In the genomic region with DNA sequence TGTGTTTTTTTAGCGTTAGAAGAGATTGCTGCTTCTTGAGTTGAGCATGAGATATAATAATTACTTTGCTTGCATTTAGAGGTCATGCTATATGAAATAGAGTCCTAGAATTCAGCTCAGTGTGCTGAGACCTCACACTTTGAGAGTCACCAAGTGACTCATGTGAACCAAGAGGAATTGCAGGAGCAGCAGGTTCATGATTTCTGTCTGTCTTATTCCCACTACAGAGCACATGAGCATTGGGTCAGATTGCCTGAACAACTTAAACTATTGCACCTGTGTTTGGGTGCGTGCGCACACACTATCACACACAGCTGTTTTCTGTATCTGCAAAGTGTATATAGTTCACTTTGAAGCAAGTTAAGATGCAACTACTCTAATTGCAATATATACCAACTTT, we compare ENCODE assay signal across 15 cellular contexts.
A peak's percentile ranks its signal among the peaks of the same experiment; 100 is the strongest.
DNase-seq lines count a peak whose midpoint lies in the region; ATAC-seq, FAIRE-seq and TF ChIP-seq lines count a peak whose summit lies in the region.
"Had no signal": no experiment of that assay in that cellular context is flagged by ENCODE, and none has a peak within 500 bp of the region (broad histone marks: within the 10 kb centered on the region; RNA-seq: fewer than 3 reads in every experiment).

No MANE protein-coding gene starts in this region.

- H3K4me3 Mint-ChIP-seq in activated T-helper 1 cell treated with anti-CD3 and anti-CD28 coated beads, Interleukin-12 subunit alpha, Interleukin-12 subunit beta, Interleukin-2, Interleukin-4 antibody, amounts not matched to agents 30 ng/mL and 10 ng/mL and 1 ng/mL, durations not matched to agents 14 hours and 24 hours and 36 hours = no peak overlapping the region
- H3K4me3 Mint-ChIP-seq: CD4-positive, CD25-positive, alpha-beta regulatory T cell; GM23338 had no signal

- intact Hi-C loops in left ventricle myocardium inferior (cut with micrococcal nuclease) = no loop called here
- intact Hi-C loops in Right ventricle myocardium inferior (cut with DNase I) = no loop called here
- intact Hi-C loops in upper lobe of right lung (cut with DNase I) = no loop called here
- intact Hi-C loops in activated T-helper 1 cell treated with anti-CD3 and anti-CD28 coated beads, Interleukin-12 subunit alpha, Interleukin-12 subunit beta, Interleukin-2, Interleukin-4 antibody, amounts not matched to agents 30 ng/mL and 10 ng/mL and 1 ng/mL, durations not matched to agents 14 hours and 24 hours and 36 hours (cut with micrococcal nuclease) = no loop called here

- H3K27me3 Mint-ChIP-seq in activated T-helper 1 cell treated with anti-CD3 and anti-CD28 coated beads, Interleukin-12 subunit alpha, Interleukin-12 subunit beta, Interleukin-2, Interleukin-4 antibody, amounts not matched to agents 30 ng/mL and 10 ng/mL and 1 ng/mL, durations not matched to agents 14 hours and 24 hours and 36 hours (ENCODE audit: insufficient read depth) = peaks cover 6% of the 10 kb centered on the region

- H3K9me3 ChIP-seq in left ventricle myocardium inferior (replicated peaks) = no peaks in the 10 kb centered on the region
- no peaks in the 10 kb centered on the region for H3K9me3 ChIP-seq in neutrophil
- H3K9me3 ChIP-seq in upper lobe of right lung = no peaks in the 10 kb centered on the region
- H3K9me3 ChIP-seq: BLaER1 treated with 17β-estradiol and CSF1 and Interleukin-3, amounts not matched to agents 10 nM and 100 nM had no signal

- TF ChIP-seq CTCF in left ventricle myocardium inferior (IDR thresholded peaks at IDR 0.05; ENCODE audit: borderline replicate concordance) = no peak
- no peak for TF ChIP-seq CTCF in neutrophil (IDR thresholded peaks at IDR 0.05)
- no peak for TF ChIP-seq CTCF in upper lobe of right lung (IDR thresholded peaks at IDR 0.05)

- H3K27me3 ChIP-seq in left ventricle myocardium inferior (ENCODE audit: low read depth) (no peaks in the 10 kb centered on the region), neutrophil (no peaks in the 10 kb centered on the region), upper lobe of right lung (no peaks in the 10 kb centered on the region)
- H3K27me3 ChIP-seq: BLaER1 treated with 17β-estradiol and CSF1 and Interleukin-3, amounts not matched to agents 10 nM and 100 nM had no signal

- FAIRE-seq in RCC 7860 (lab: Jason Lieb, UNC) = no peak

- no peak overlapping the region for H3K4me3 ChIP-seq in left ventricle myocardium inferior
- no peak overlapping the region for H3K4me3 ChIP-seq in neutrophil (ENCODE audit: low read depth in 1 of 2, low read length in 1 of 2)
- no peak overlapping the region for H3K4me3 ChIP-seq in upper lobe of right lung
- H3K4me3 ChIP-seq: BLaER1 treated with 17β-estradiol and CSF1 and Interleukin-3, amounts not matched to agents 10 nM and 100 nM; GM23338 had no signal

- H3K9me3 Mint-ChIP-seq in activated T-helper 1 cell treated with anti-CD3 and anti-CD28 coated beads, Interleukin-12 subunit alpha, Interleukin-12 subunit beta, Interleukin-2, Interleukin-4 antibody, amounts not matched to agents 30 ng/mL and 10 ng/mL and 1 ng/mL, durations not matched to agents 14 hours and 24 hours and 36 hours = no peaks in the 10 kb centered on the region
- H3K9me3 Mint-ChIP-seq: CD4-positive, CD25-positive, alpha-beta regulatory T cell; GM23338 had no signal

- DNase-seq in left ventricle myocardium inferior = no peak
- DNase-seq in Right ventricle myocardium inferior (ENCODE audit: missing footprints) = no peak
- DNase-seq in kidney tubule cell (ENCODE audit: low spot score) = peak; percentile 42
- DNase-seq in upper lobe of right lung = no peak
- DNase-seq in activated T-helper 1 cell treated with anti-CD3 and anti-CD28 coated beads, Interleukin-12 subunit alpha, Interleukin-12 subunit beta, Interleukin-2, Interleukin-4 antibody, amounts not matched to agents 30 ng/mL and 10 ng/mL and 1 ng/mL, durations not matched to agents 14 hours and 24 hours and 36 hours (ENCODE audit: low spot score) = no peak
- DNase-seq in RCC 7860 (ENCODE audit: low spot score) = no peak
- no peak for DNase-seq in NCI-H526 treated with DMSO at 0.1 percent for 48 hours (lab: John Stamatoyannopoulos, UW)
- DNase-seq: ACHN; CD4-positive, CD25-positive, alpha-beta regulatory T cell; DMS53; GF-D8; H7 had no signal

- H3K4me1 ChIP-seq in left ventricle myocardium inferior = peaks cover 78% of the 10 kb centered on the region
- peaks cover 68 to 84% of the 10 kb centered on the region in 2 experiments for H3K4me1 ChIP-seq in neutrophil (ENCODE audit: control insufficient read depth in 1 of 2, insufficient read depth in 1 of 2, low read depth in 1 of 2, low read length in 1 of 2)
- peaks cover 19% of the 10 kb centered on the region for H3K4me1 ChIP-seq in upper lobe of right lung

- ATAC-seq in Right ventricle myocardium inferior = no peak
- ATAC-seq in upper lobe of right lung = peak; percentile 20

- H3K36me3 ChIP-seq in left ventricle myocardium inferior (no peaks in the 10 kb centered on the region), neutrophil (no peaks in the 10 kb centered on the region), upper lobe of right lung (no peaks in the 10 kb centered on the region)

- no peak overlapping the region for H3K27ac Mint-ChIP-seq in activated T-helper 1 cell treated with anti-CD3 and anti-CD28 coated beads, Interleukin-12 subunit alpha, Interleukin-12 subunit beta, Interleukin-2, Interleukin-4 antibody, amounts not matched to agents 30 ng/mL and 10 ng/mL and 1 ng/mL, durations not matched to agents 14 hours and 24 hours and 36 hours
- H3K27ac Mint-ChIP-seq: CD4-positive, CD25-positive, alpha-beta regulatory T cell had no signal

- no peaks in the 10 kb centered on the region for H3K36me3 Mint-ChIP-seq in activated T-helper 1 cell treated with anti-CD3 and anti-CD28 coated beads, Interleukin-12 subunit alpha, Interleukin-12 subunit beta, Interleukin-2, Interleukin-4 antibody, amounts not matched to agents 30 ng/mL and 10 ng/mL and 1 ng/mL, durations not matched to agents 14 hours and 24 hours and 36 hours (ENCODE audit: low read depth)
- H3K36me3 Mint-ChIP-seq: CD4-positive, CD25-positive, alpha-beta regulatory T cell had no signal

- H3K4me1 Mint-ChIP-seq in activated T-helper 1 cell treated with anti-CD3 and anti-CD28 coated beads, Interleukin-12 subunit alpha, Interleukin-12 subunit beta, Interleukin-2, Interleukin-4 antibody, amounts not matched to agents 30 ng/mL and 10 ng/mL and 1 ng/mL, durations not matched to agents 14 hours and 24 hours and 36 hours (ENCODE audit: low read depth) = no peaks in the 10 kb centered on the region
- H3K4me1 Mint-ChIP-seq: CD4-positive, CD25-positive, alpha-beta regulatory T cell had no signal

- H3K27ac ChIP-seq in left ventricle myocardium inferior (replicated peaks) (peak overlapping the region; percentile 2), neutrophil (peak overlapping the region; percentile 83), upper lobe of right lung (no peak overlapping the region)
- H3K27ac ChIP-seq: BLaER1 treated with 17β-estradiol and CSF1 and Interleukin-3, amounts not matched to agents 10 nM and 100 nM had no signal
